Comparison of ENCODE assay signal across 25 cellular contexts in genomic region chr1:53614231-53615021, GRCh38.
DNase-seq lines count a peak whose midpoint lies in the region; ATAC-seq, FAIRE-seq and TF ChIP-seq lines count a peak whose summit lies in the region.
"Had no signal": no experiment of that assay in that cellular context is flagged by ENCODE, and none has a peak within 500 bp of the region (broad histone marks: within the 10 kb centered on the region; RNA-seq: fewer than 3 reads in every experiment).

No MANE protein-coding gene starts in this region.

- H3K27me3 ChIP-seq in lower lobe of right lung (ENCODE audit: low read depth) (no peaks in the 10 kb centered on the region), testis (no peaks in the 10 kb centered on the region), small intestine (ENCODE audit: control insufficient read depth in 2 of 2, insufficient read depth in 2 of 2, low read length in 2 of 2) (no peaks in the 10 kb centered on the region)
- H3K27me3 ChIP-seq: ascending aorta, cardiac muscle cell, esophagus squamous epithelium, gastrocnemius medialis, uterus had no signal

- TF ChIP-seq POLR2A in testis (IDR thresholded peaks at IDR 0.05) = no peak

- no peak for ATAC-seq in lower lobe of right lung
- ATAC-seq: gastrocnemius medialis, left lung had no signal

- WGBS in testis, 2 donors = 79 to 89% methylated on average over 12 of the region's 12 CpGs
- WGBS in small intestine, 3 donors = 53 to 69% (median 61%) methylated on average over 12 of the region's 12 CpGs

- H3K9me3 ChIP-seq in lower lobe of right lung (peaks cover 21% of the 10 kb centered on the region), testis (no peaks in the 10 kb centered on the region), small intestine (ENCODE audit: control insufficient read depth, low read depth) (no peaks in the 10 kb centered on the region)
- H3K9me3 ChIP-seq: gastrocnemius medialis, SK-N-SH had no signal

- H3K27ac ChIP-seq in lower lobe of right lung (no peak overlapping the region), testis (no peak overlapping the region), small intestine (ENCODE audit: low read depth in 1 of 2, low read length in 1 of 2) (no peak overlapping the region)
- H3K27ac ChIP-seq: 22Rv1, ascending aorta, cardiac muscle cell, esophagus squamous epithelium, gastrocnemius medialis, left lung, RWPE1, uterus had no signal

- intact Hi-C loops in lower lobe of right lung (cut with DNase I) (no loop called here), testis (cut with DNase I; ENCODE audit: low total_unique reads) (no loop called here)

- no peak for FAIRE-seq in small intestine (lab: Jason Lieb, UNC)
- FAIRE-seq: D721Med had no signal

- H3K36me3 ChIP-seq in lower lobe of right lung (no peaks in the 10 kb centered on the region), testis (ENCODE audit: low read depth, missing control alignments) (no peaks in the 10 kb centered on the region), small intestine (ENCODE audit: control insufficient read depth in 2 of 2, insufficient read depth in 2 of 2, low read length in 2 of 2) (no peaks in the 10 kb centered on the region)
- H3K36me3 ChIP-seq: ascending aorta, cardiac muscle cell, esophagus squamous epithelium, gastrocnemius medialis, left lung, uterus had no signal

- DNase-seq in NCI-H146 (lab: John Stamatoyannopoulos, UW) (peak; percentile 6), NCI-H146 treated with DMSO at 0.1 percent for 48 hours (lab: John Stamatoyannopoulos, UW; ENCODE audit: unreplicated experiment) (no peak), lower lobe of right lung (peak; percentile 38), testis (peak; percentile 8), small intestine (no peak), iPS-NIHi11 (ENCODE audit: low spot score) (no peak)
- peak; percentile 5 for DNase-seq in activated CD8-positive, alpha-beta memory T cell treated with anti-CD3 and anti-CD28 coated beads, Interleukin-2, amount 50 U/mL, for 4 hours
- DNase-seq in stimulated activated CD4-positive, alpha-beta T cell treated with anti-CD3 and anti-CD28 coated beads, Interleukin-2, amount 100 ng/mL, for 48 hours = no peak
- DNase-seq: activated CD4-positive, alpha-beta T cell treated with anti-CD3 and anti-CD28 coated beads for 48 hours; activated naive CD8-positive, alpha-beta T cell treated with anti-CD3 and anti-CD28 coated beads for 36 hours; esophagus squamous epithelium; gastrocnemius medialis; naive B cell; NCI-H1417 treated with DMSO at 0.1 percent for 48 hours; NCI-H446 treated with DMSO at 0.1 percent for 48 hours; nucleus accumbens; SK-N-SH; substantia nigra had no signal

- no peaks in the 10 kb centered on the region for H3K4me1 ChIP-seq in lower lobe of right lung
- no peaks in the 10 kb centered on the region for H3K4me1 ChIP-seq in testis
- no peaks in the 10 kb centered on the region for H3K4me1 ChIP-seq in small intestine (ENCODE audit: control insufficient read depth in 2 of 2, insufficient read depth in 1 of 2, low read depth in 1 of 2, low read length in 1 of 2)
- H3K4me1 ChIP-seq: ascending aorta, gastrocnemius medialis, left lung, uterus had no signal

- no peak for TF ChIP-seq CTCF in lower lobe of right lung (IDR thresholded peaks at IDR 0.05)
- no peak for TF ChIP-seq CTCF in testis (IDR thresholded peaks at IDR 0.05)

- H3K4me3 ChIP-seq in lower lobe of right lung (no peak overlapping the region), testis (no peak overlapping the region), small intestine (ENCODE audit: low read depth in 1 of 2, low read length in 2 of 2) (no peak overlapping the region)
- H3K4me3 ChIP-seq: ascending aorta, cardiac muscle cell, esophagus squamous epithelium, gastrocnemius medialis, left lung, uterus had no signal

Comparison
In these comparisons a context has a peak if more than half of its experiments do, and no peak if none do; other contexts are left out.
1. DNase-seq: peak in NCI-H146 (single experiment), activated CD8-positive, alpha-beta memory T cell treated with anti-CD3 and anti-CD28 coated beads, Interleukin-2, amount 50 U/mL, for 4 hours (single experiment), lower lobe of right lung (single experiment) and testis (single experiment); none in NCI-H146 treated with DMSO at 0.1 percent for 48 hours (single experiment), stimulated activated CD4-positive, alpha-beta T cell treated with anti-CD3 and anti-CD28 coated beads, Interleukin-2, amount 100 ng/mL, for 48 hours (0 of 2), small intestine (single experiment) and iPS-NIHi11 (single experiment).